ENCODE assay signal across 13 cellular contexts in the genomic region with DNA sequence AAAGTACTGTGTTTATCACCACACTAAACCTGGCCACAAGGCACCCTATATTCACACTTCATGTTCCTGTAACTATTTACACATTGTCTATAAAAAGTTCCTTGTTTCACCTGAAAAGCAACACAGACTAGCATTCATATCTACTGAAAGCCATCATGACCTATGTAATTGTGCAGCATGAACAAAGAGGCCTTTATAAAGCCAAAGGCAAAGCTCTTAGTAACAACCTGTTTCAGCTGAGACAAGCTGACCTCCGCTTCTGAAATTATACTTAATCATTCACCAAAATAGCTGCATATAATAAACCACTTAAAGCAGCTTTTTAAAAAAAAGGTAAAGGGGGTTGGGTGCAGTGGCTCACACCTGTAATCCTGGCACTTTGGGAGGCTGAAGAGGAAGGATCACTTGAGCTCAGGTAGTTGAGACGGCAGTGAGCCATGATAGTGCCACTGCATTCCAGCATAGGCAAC.
DNase-seq lines count a peak whose midpoint lies in the region; ATAC-seq, FAIRE-seq and TF ChIP-seq lines count a peak whose summit lies in the region.
"Had no signal": no experiment of that assay in that cellular context is flagged by ENCODE, and none has a peak within 500 bp of the region (broad histone marks: within the 10 kb centered on the region; RNA-seq: fewer than 3 reads in every experiment).

No MANE protein-coding gene starts in this region.

- no peak for TF ChIP-seq POLR2A in prostate gland (IDR thresholded peaks at IDR 0.05)

- no peak overlapping the region for H3K4me3 ChIP-seq in prostate gland
- H3K4me3 ChIP-seq in H7 (ENCODE audit: insufficient read depth, low read depth, low read length) = no peak overlapping the region

- no peaks in the 10 kb centered on the region for H3K9me3 ChIP-seq in prostate gland

- peak overlapping the region in 1 of 2 donors; percentile 46 for H3K27ac ChIP-seq in prostate gland

- peak; percentile 39 for ATAC-seq in GM18861 (IDR thresholded peaks at IDR 0.05; ENCODE audit: unreplicated experiment)
- no peak for ATAC-seq in HG03135 (IDR thresholded peaks at IDR 0.05; ENCODE audit: unreplicated experiment)

- DNase-seq in NCI-H146 treated with DMSO at 0.1 percent for 48 hours (lab: John Stamatoyannopoulos, UW; ENCODE audit: unreplicated experiment) (peak; percentile 77), prostate gland (ENCODE audit: low spot score) (peak; percentile 8), D341Med (ENCODE audit: low spot score) (no peak), kidney glomerular epithelial cell (lab: John Stamatoyannopoulos, UW) (no peak), H7 (no peak)
- DNase-seq: activated CD4-positive, alpha-beta T cell treated with anti-CD3 and anti-CD28 coated beads, Interleukin-2, amount 10 ng/mL, durations not matched to agents 24 days and 14 days; activated naive CD4-positive, alpha-beta T cell treated with Interleukin-2 at 50 U/mL for 16 hours; islet precursor cell; occipital lobe; stimulated activated CD4-positive, alpha-beta T cell treated with anti-CD3 and anti-CD28 coated beads, Interleukin-4, amount 100 ng/mL, for 1 hour had no signal

- FAIRE-seq in endometrium (lab: Jason Lieb, UNC) = peak; percentile 37

- 53% methylated on average over 2 of the region's 2 CpGs for WGBS in prostate gland

- intact Hi-C loops in prostate gland (cut with DNase I) = no loop called here

- H3K27me3 ChIP-seq in prostate gland (replicated peaks; ENCODE audit: insufficient read depth) = no peaks in the 10 kb centered on the region
- H3K27me3 ChIP-seq in H7 (ENCODE audit: control insufficient read depth, insufficient read depth, low read length) = no peaks in the 10 kb centered on the region

- TF ChIP-seq CTCF in prostate gland (IDR thresholded peaks at IDR 0.05) = peak in 1 of 4 experiments; percentile 4

- no peaks in the 10 kb centered on the region for H3K36me3 ChIP-seq in prostate gland
- H3K36me3 ChIP-seq in H7 (replicated peaks; ENCODE audit: control insufficient read depth, insufficient read depth, low read length) = no peaks in the 10 kb centered on the region

- H3K4me1 ChIP-seq in prostate gland (replicated peaks) = no peaks in the 10 kb centered on the region

Comparison
In these comparisons a context has a peak if more than half of its experiments do, and no peak if none do; other contexts are left out.
1. DNase-seq: peak in NCI-H146 treated with DMSO at 0.1 percent for 48 hours (single experiment) and prostate gland (single experiment); none in D341Med (single experiment), kidney glomerular epithelial cell (single experiment) and H7 (single experiment).